ENCODE assay signal across 19 cellular contexts in genomic region chr11:7060828-7061227, GRCh38. TPM values are rescaled to one million over a fixed set of nuclear protein-coding genes. Genes with fewer than 3 reads are reported as not detected.
DNase-seq lines count a peak whose midpoint lies in the region; ATAC-seq and TF ChIP-seq lines count a peak whose summit lies in the region.
"Had no signal": no experiment of that assay in that cellular context is flagged by ENCODE, and none has a peak within 500 bp of the region (broad histone marks: within the 10 kb centered on the region; RNA-seq: fewer than 3 reads in every experiment).

No MANE protein-coding gene starts in this region.

- H3K4me2 ChIP-seq in fibroblast of lung (ENCODE audit: extremely low read depth, insufficient read depth, low read length) (no peak overlapping the region), osteoblast (ENCODE audit: insufficient read depth, low read length) (no peak overlapping the region)

- H3K9ac ChIP-seq in fibroblast of lung (ENCODE audit: insufficient read depth, low read length): no peak overlapping the region

- no peak overlapping the region for H3K4me3 ChIP-seq in fibroblast of lung (replicated peaks in 1 of 4; ENCODE audit: control extremely low read depth in 1 of 4, insufficient read depth in 1 of 4, low read depth in 3 of 4, low read length in 4 of 4)
- no peak overlapping the region for H3K4me3 ChIP-seq in osteoblast (ENCODE audit: insufficient read depth, low read length)
- H3K4me3 ChIP-seq: dorsolateral prefrontal cortex had no signal

- H3K36me3 ChIP-seq in fibroblast of lung (ENCODE audit: control insufficient read depth, insufficient read depth, low read length) (no peaks in the 10 kb centered on the region), osteoblast (ENCODE audit: insufficient read depth, low read length) (no peaks in the 10 kb centered on the region)
- H3K36me3 ChIP-seq: neutrophil had no signal

- H3K27me3 ChIP-seq in fibroblast of lung (ENCODE audit: control insufficient read depth, insufficient read depth, low read length) (no peaks in the 10 kb centered on the region), osteoblast (ENCODE audit: insufficient read depth, low read length) (no peaks in the 10 kb centered on the region)
- H3K27me3 ChIP-seq: dorsolateral prefrontal cortex, neutrophil had no signal

- TF ChIP-seq CTCF in fibroblast of lung (conservative IDR thresholded peaks at IDR 0.05 in 1 of 2, IDR thresholded peaks at IDR 0.05 in 1 of 2; ENCODE audit: low read depth in 1 of 2, low read length in 2 of 2): no peak
- TF ChIP-seq CTCF in osteoblast (IDR thresholded peaks at IDR 0.05; ENCODE audit: extremely low read depth, low read depth, low read length): no peak

- H2AFZ ChIP-seq in fibroblast of lung (ENCODE audit: low read length): no peak overlapping the region
- H2AFZ ChIP-seq in osteoblast (ENCODE audit: low read length): no peak overlapping the region

- no peaks in the 10 kb centered on the region for H3K79me2 ChIP-seq in fibroblast of lung (ENCODE audit: control insufficient read depth, insufficient read depth, low read length)
- H3K79me2 ChIP-seq in osteoblast (ENCODE audit: insufficient read depth, low read length): no peaks in the 10 kb centered on the region

- H3K27ac ChIP-seq in fibroblast of lung (ENCODE audit: insufficient read depth, low read length): no peak overlapping the region
- no peak overlapping the region for H3K27ac ChIP-seq in osteoblast (ENCODE audit: low read depth, low read length)
- H3K27ac ChIP-seq: dorsolateral prefrontal cortex, neutrophil had no signal

- H3K4me1 ChIP-seq in fibroblast of lung (ENCODE audit: control insufficient read depth, extremely low read depth, insufficient read depth, low read length) (peaks cover 2% of the 10 kb centered on the region), osteoblast (ENCODE audit: insufficient read depth, low read length) (peaks cover 4% of the 10 kb centered on the region)

- peak; percentile 68 for DNase-seq in ELR (ENCODE audit: low read depth)
- DNase-seq in RKO (ENCODE audit: low spot score): peak; percentile 37
- peak; percentile 44 to 58 for DNase-seq in fibroblast of lung (ENCODE audit: low read depth in 2 of 2)
- peak; percentile 78 for DNase-seq in osteoblast (ENCODE audit: insufficient read length, low spot score, missing footprints)
- no peak for DNase-seq in NCI-H82 (lab: John Stamatoyannopoulos, UW)
- DNase-seq in NCI-H2029 treated with DMSO at 0.1 percent for 48 hours (lab: John Stamatoyannopoulos, UW): no peak
- DNase-seq: activated CD4-positive, alpha-beta memory T cell treated with anti-CD3 and anti-CD28 coated beads, Interleukin-2, amount 10 ng/mL, durations not matched to agents 7 days and 5 days; amygdala; dorsolateral prefrontal cortex; foreskin melanocyte; stimulated activated naive B cell treated with anti-CD40 and anti-IgM and Interleukin-4, amounts not matched to agents 10 μg/mL and 1 μg/mL and 100 μg/mL, for 72 hours had no signal

- H4K20me1 ChIP-seq in fibroblast of lung (ENCODE audit: control insufficient read depth, extremely low read depth, insufficient read depth, low read length) (no peaks in the 10 kb centered on the region), osteoblast (ENCODE audit: insufficient read depth, low read length) (no peaks in the 10 kb centered on the region)

- H3K9me3 ChIP-seq in fibroblast of lung (ENCODE audit: control insufficient read depth, insufficient read depth, low read depth, low read length) (no peaks in the 10 kb centered on the region), osteoblast (ENCODE audit: low read depth, low read length) (no peaks in the 10 kb centered on the region)
- H3K9me3 ChIP-seq: neutrophil had no signal

- ATAC-seq in GM18868 (IDR thresholded peaks at IDR 0.05; ENCODE audit: unreplicated experiment): no peak
- ATAC-seq in GM21717 (IDR thresholded peaks at IDR 0.05; ENCODE audit: unreplicated experiment): no peak
- ATAC-seq: SK-N-SH treated with all-trans-retinoic acid at 6 μM for 48 hours; stimulated activated naive B cell treated with anti-CD40 and anti-IgM and Interleukin-4, amounts not matched to agents 10 μg/mL and 1 μg/mL and 100 μg/mL, for 72 hours had no signal

RNA-seq across cellular contexts. Expression of gene RBMXL2, which starts 28.0 kb away (rescaled TPM):
- total RNA-seq in fibroblast of lung (under 0.01 TPM in 1 of 2 replicates, not detected in the other), osteoblast (not detected in 2 replicates)
- polyA plus RNA-seq in fibroblast of lung: not detected in 2 replicates
- not detected in 2 replicates for polyA plus RNA-seq in fibroblast of lung (2012)
- not detected in 2 replicates for polyA minus RNA-seq in fibroblast of lung (ENCODE audit: low replicate concordance)
- total RNA-seq: activated CD4-positive, alpha-beta memory T cell treated with anti-CD3 and anti-CD28 coated beads, Interleukin-2, amount 10 ng/mL, durations not matched to agents 7 days and 5 days; NCI-H460; skeletal muscle tissue; urinary bladder had no signal
- polyA plus RNA-seq: CD14-positive monocyte, urinary bladder had no signal

RNA-seq across cellular contexts. Expression of gene NLRP14, which starts 40.5 kb away (rescaled TPM):
- total RNA-seq in fibroblast of lung (under 0.01 and 0.17 TPM in 2 replicates), osteoblast (under 0.01 TPM in 1 of 2 replicates, not detected in the other)
- polyA plus RNA-seq in fibroblast of lung: 0.05 and 0.07 TPM in 2 replicates
- 0.09 TPM in 1 of 2 replicates, not detected in the other for polyA plus RNA-seq in fibroblast of lung (2012)
- polyA minus RNA-seq in fibroblast of lung (ENCODE audit: low replicate concordance): not detected in 2 replicates
- total RNA-seq: activated CD4-positive, alpha-beta memory T cell treated with anti-CD3 and anti-CD28 coated beads, Interleukin-2, amount 10 ng/mL, durations not matched to agents 7 days and 5 days had no signal
- polyA plus RNA-seq: CD14-positive monocyte had no signal

RNA-seq across cellular contexts. Expression of gene ZNF214, which starts 40.7 kb away (rescaled TPM):
- total RNA-seq in fibroblast of lung (8.7 and 9.9 TPM in 2 replicates), osteoblast (3.6 and 4.7 TPM in 2 replicates)
- 1.8 and 2.0 TPM in 2 replicates for polyA plus RNA-seq in fibroblast of lung
- polyA plus RNA-seq in fibroblast of lung (2012): 1.2 and 1.5 TPM in 2 replicates
- not detected in 2 replicates for polyA minus RNA-seq in fibroblast of lung (ENCODE audit: low replicate concordance)
- total RNA-seq: activated CD4-positive, alpha-beta memory T cell treated with anti-CD3 and anti-CD28 coated beads, Interleukin-2, amount 10 ng/mL, durations not matched to agents 7 days and 5 days had no signal
- polyA plus RNA-seq: CD14-positive monocyte had no signal

Comparison
In these comparisons a context has a peak if more than half of its experiments do, and no peak if none do; other contexts are left out.
1. DNase-seq: peak in ELR (single experiment), RKO (single experiment), fibroblast of lung (2 of 2) and osteoblast (single experiment); none in NCI-H82 (single experiment) and NCI-H2029 treated with DMSO at 0.1 percent for 48 hours (single experiment).